7 cellular contexts compared by ENCODE assay signal in genomic region chr12:93780886-93781285, GRCh38.
DNase-seq lines count a peak whose midpoint lies in the region; ATAC-seq and TF ChIP-seq lines count a peak whose summit lies in the region.
"Not testable (repeated sequence)": the region's sequence is repeated elsewhere in the genome, so short reads cannot be mapped to it uniquely, and the experiment has no call there.

No MANE protein-coding gene starts in this region.

- not testable (repeated sequence) for BruUV-seq in IMR-90 (replicated peaks; lab: Mats Ljungman, UMichigan)

- H4K20me1 ChIP-seq in IMR-90 (ENCODE audit: insufficient read depth, low read length) = not testable (repeated sequence)

- peak overlapping the region; percentile 88; the same call in 2 of the 3 replicates for H2BK15ac ChIP-seq in IMR-90 (ENCODE audit: low read depth, low read length)

- not testable (repeated sequence) for H3K9me3 ChIP-seq in IMR-90 (ENCODE audit: control insufficient read depth, insufficient read depth, low read length); left ventricle myocardium inferior (replicated peaks)

- DNase-seq in IMR-90; left ventricle myocardium inferior; stimulated activated effector memory CD8-positive, alpha-beta T cell treated with anti-CD3 and anti-CD28 coated beads, Interleukin-12 subunit alpha, Interleukin-12 subunit beta, amount 100 ng/mL, for 72 hours (ENCODE audit: low spot score in 2 of 2): not testable (repeated sequence)
- peak; percentile 58 for DNase-seq in activated CD4-positive, alpha-beta T cell treated with anti-CD3 and anti-CD28 coated beads for 48 hours
- peak; percentile 37 for DNase-seq in activated T-cell treated with anti-CD3 and anti-CD28 coated beads, Interleukin-2, amount 50 U/mL, for 24 hours
- peak; percentile 57 for DNase-seq in activated naive CD4-positive, alpha-beta T cell treated with anti-CD3 and anti-CD28 coated beads, Interleukin-2, amount 50 U/mL, for 16 hours
- DNase-seq in stimulated activated CD4-positive, alpha-beta T cell treated with anti-CD3 and anti-CD28 coated beads, Interleukin-15, amount 100 ng/mL, for 24 hours = peak; percentile 51

- peak overlapping the region; percentile 70 for H4K91ac ChIP-seq in IMR-90 (ENCODE audit: insufficient read depth, low read depth, low read length)

- H2AK5ac ChIP-seq in IMR-90 (ENCODE audit: low read depth, low read length) = peak overlapping the region; percentile 44; the same call in 1 of the 2 replicates

- peaks cover 35% of the 10 kb centered on the region for H3K4me1 ChIP-seq in IMR-90 (ENCODE audit: control insufficient read depth, insufficient read depth, low read length)
- peaks cover 87% of the 10 kb centered on the region for H3K4me1 ChIP-seq in left ventricle myocardium inferior

- peaks cover 21% of the 10 kb centered on the region for H3K36me3 Mint-ChIP-seq in activated T-cell treated with anti-CD3 and anti-CD28 coated beads, Interleukin-2, amount 50 U/mL, for 24 hours (ENCODE audit: low read depth)
- not testable (repeated sequence) for H3K36me3 Mint-ChIP-seq in stimulated activated effector memory CD8-positive, alpha-beta T cell treated with anti-CD3 and anti-CD28 coated beads, Interleukin-12 subunit alpha, Interleukin-12 subunit beta, amount 100 ng/mL, for 72 hours

- no CpG with 5 or more reads among the region's 4 CpGs for WGBS in IMR-90 (ENCODE audit: extremely low coverage in 2 of 2, insufficient read length in 1 of 2), 2 experiments

- H3K79me1 ChIP-seq in IMR-90 (ENCODE audit: low read depth in 1 of 2, low read length in 2 of 2) = peaks cover 4 to 11% of the 10 kb centered on the region in 2 experiments; a peak in 3 of 4 replicates

- peak overlapping the region; percentile 58 to 77; a peak in 2 of 4 replicates for H4K8ac ChIP-seq in IMR-90 (ENCODE audit: low read depth in 2 of 2, low read length in 2 of 2)

- peak overlapping the region; percentile 65; the same call in 1 of the 2 replicates for H3K18ac ChIP-seq in IMR-90 (ENCODE audit: low read depth, low read length)

- not testable (repeated sequence) for TF ChIP-seq CTCF in IMR-90 (conservative IDR thresholded peaks at IDR 0.05; ENCODE audit: low read depth, low read length); left ventricle myocardium inferior (IDR thresholded peaks at IDR 0.05; ENCODE audit: borderline replicate concordance)

- dilution Hi-C loops in IMR-90 (cut with HindIII; ENCODE audit: low sequenced_read_pairs, unreplicated experiment) = not testable (repeated sequence)

- intact Hi-C loops in IMR-90 (cut with micrococcal nuclease); left ventricle myocardium inferior (cut with micrococcal nuclease): not testable (repeated sequence)

- H3K23ac ChIP-seq in IMR-90 (ENCODE audit: low read depth, low read length) = not testable (repeated sequence)

- H3K9me3 Mint-ChIP-seq in activated T-cell treated with anti-CD3 and anti-CD28 coated beads, Interleukin-2, amount 50 U/mL, for 24 hours; stimulated activated effector memory CD8-positive, alpha-beta T cell treated with anti-CD3 and anti-CD28 coated beads, Interleukin-12 subunit alpha, Interleukin-12 subunit beta, amount 100 ng/mL, for 72 hours: not testable (repeated sequence)

- peak overlapping the region; percentile 91 for H2BK5ac ChIP-seq in IMR-90 (ENCODE audit: low read depth, low read length, poor library complexity, severe bottlenecking)

- H2AFZ ChIP-seq in IMR-90 (replicated peaks; ENCODE audit: low read length, poor library complexity) = not testable (repeated sequence)

- H3K4me2 ChIP-seq in IMR-90 (ENCODE audit: low read depth, low read length) = not testable (repeated sequence)

- H3K9me1 ChIP-seq in IMR-90 (ENCODE audit: insufficient read depth, low read length) = peaks cover 10% of the 10 kb centered on the region

- peaks cover 74% of the 10 kb centered on the region for H3K4me1 Mint-ChIP-seq in activated T-cell treated with anti-CD3 and anti-CD28 coated beads, Interleukin-2, amount 50 U/mL, for 24 hours (ENCODE audit: low read depth)
- peaks cover 54% of the 10 kb centered on the region for H3K4me1 Mint-ChIP-seq in stimulated activated effector memory CD8-positive, alpha-beta T cell treated with anti-CD3 and anti-CD28 coated beads, Interleukin-12 subunit alpha, Interleukin-12 subunit beta, amount 100 ng/mL, for 72 hours

- not testable (repeated sequence) for H3K56ac ChIP-seq in IMR-90 (ENCODE audit: extremely low read depth, insufficient read depth, low read length)

- not testable (repeated sequence) for H3K4me3 Mint-ChIP-seq in activated T-cell treated with anti-CD3 and anti-CD28 coated beads, Interleukin-2, amount 50 U/mL, for 24 hours; stimulated activated effector memory CD8-positive, alpha-beta T cell treated with anti-CD3 and anti-CD28 coated beads, Interleukin-12 subunit alpha, Interleukin-12 subunit beta, amount 100 ng/mL, for 72 hours

- ATAC-seq in IMR-90 (ENCODE audit: low read depth) = not testable (repeated sequence)
- peak; percentile 70 for ATAC-seq in stimulated activated effector memory CD8-positive, alpha-beta T cell treated with anti-CD3 and anti-CD28 coated beads, Interleukin-12 subunit alpha, Interleukin-12 subunit beta, amount 100 ng/mL, for 72 hours

- peak overlapping the region; percentile 88 for H2BK20ac ChIP-seq in IMR-90 (ENCODE audit: low read depth, low read length)

- H2BK120ac ChIP-seq in IMR-90 (ENCODE audit: low read depth, low read length) = peak overlapping the region; percentile 74

- TF ChIP-seq RAD21 in IMR-90 (IDR thresholded peaks at IDR 0.05; ENCODE audit: low read length) = not testable (repeated sequence)

- in situ Hi-C loops in IMR-90 (cut with MboI; ENCODE audit: low sequenced_read_pairs) = not testable (repeated sequence)

- CTCF ChIA-PET in IMR-90 (lab: Yijun Ruan, JAX) = not testable (repeated sequence)

- H3K27ac ChIP-seq in IMR-90 (ENCODE audit: insufficient read depth, low read length) = not testable (repeated sequence)
- peak overlapping the region; percentile 92 for H3K27ac ChIP-seq in left ventricle myocardium inferior (replicated peaks)

- peak overlapping the region; percentile 73; the same call in 1 of the 2 replicates for H3K4ac ChIP-seq in IMR-90 (ENCODE audit: low read depth, low read length)

- peak overlapping the region; percentile 40; the same call in 1 of the 2 replicates for H4K5ac ChIP-seq in IMR-90 (ENCODE audit: low read depth, low read length)

- not testable (repeated sequence) for H3K27ac Mint-ChIP-seq in activated T-cell treated with anti-CD3 and anti-CD28 coated beads, Interleukin-2, amount 50 U/mL, for 24 hours; stimulated activated effector memory CD8-positive, alpha-beta T cell treated with anti-CD3 and anti-CD28 coated beads, Interleukin-12 subunit alpha, Interleukin-12 subunit beta, amount 100 ng/mL, for 72 hours

- H2AK9ac ChIP-seq in IMR-90 (replicated peaks; ENCODE audit: low read depth, low read length, poor library complexity) = not testable (repeated sequence)

- TF ChIP-seq POLR2A in IMR-90 (IDR thresholded peaks at IDR 0.05; ENCODE audit: low read depth, low read length) = not testable (repeated sequence)

- POLR2A ChIA-PET in IMR-90 (lab: Charles Lee; ENCODE audit: unreplicated experiment) = not testable (repeated sequence)

- H3K14ac ChIP-seq in IMR-90 (replicated peaks; ENCODE audit: low read depth, low read length) = peak overlapping the region; percentile 30; the same call in 1 of the 2 replicates

- not testable (repeated sequence) for H3K27me3 Mint-ChIP-seq in activated T-cell treated with anti-CD3 and anti-CD28 coated beads, Interleukin-2, amount 50 U/mL, for 24 hours

- not testable (repeated sequence) for H3K36me3 ChIP-seq in IMR-90 (ENCODE audit: control insufficient read depth, insufficient read depth, low read length); left ventricle myocardium inferior

- not testable (repeated sequence) for H3K9ac ChIP-seq in IMR-90 (ENCODE audit: low read depth, low read length)

- H3K27me3 ChIP-seq in IMR-90 (ENCODE audit: control insufficient read depth, insufficient read depth, low read length); left ventricle myocardium inferior (ENCODE audit: low read depth): not testable (repeated sequence)

- H3K4me3 ChIP-seq in IMR-90 (ENCODE audit: insufficient read depth, low read depth, low read length); left ventricle myocardium inferior: not testable (repeated sequence)
